Comparison of ENCODE assay signal across 8 cellular contexts in the genomic region with DNA sequence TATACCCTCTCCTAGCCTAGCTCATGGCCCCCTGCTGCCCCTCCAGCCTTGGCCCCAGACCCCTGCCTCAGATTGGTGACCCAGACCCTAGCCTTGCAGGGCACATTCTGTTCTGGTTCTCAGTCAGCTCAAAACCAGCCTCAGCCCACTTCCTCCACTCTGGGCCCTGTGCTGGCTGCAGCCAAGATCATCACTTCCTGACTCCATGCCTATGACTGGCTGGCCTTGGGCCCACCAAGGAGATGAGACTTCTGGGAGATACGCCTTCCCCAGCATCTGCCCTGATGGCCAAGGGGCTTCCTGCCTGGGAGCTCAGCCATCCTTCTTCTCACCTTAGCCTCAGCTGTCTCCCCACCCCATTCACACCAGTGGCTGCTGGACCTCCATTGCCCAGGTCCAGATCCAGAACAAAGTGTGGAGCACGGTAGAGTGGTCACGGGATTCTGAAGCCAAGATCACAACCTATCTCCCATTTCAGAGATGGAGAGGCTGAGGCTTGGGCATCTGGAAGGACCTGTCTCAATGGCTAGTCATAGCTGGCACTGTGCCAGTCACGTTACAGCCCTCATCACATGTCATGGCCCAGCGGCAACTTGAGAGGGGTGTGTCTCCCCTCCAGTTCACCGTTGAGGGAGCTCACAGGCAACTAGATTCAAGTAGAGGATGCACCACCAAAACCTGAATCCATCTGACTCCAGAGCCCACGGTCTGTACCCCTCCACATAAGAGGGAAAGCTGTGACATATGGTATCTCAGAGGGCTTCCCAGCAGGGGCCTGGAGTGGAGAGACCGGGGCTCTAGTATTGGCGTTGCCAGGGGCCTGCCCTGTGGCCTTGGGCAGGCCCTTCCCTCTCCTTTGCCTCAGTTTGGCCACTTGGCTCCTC. TPM values are rescaled to one million over a fixed set of nuclear protein-coding genes. Genes with fewer than 3 reads are reported as not detected.
DNase-seq lines count a peak whose midpoint lies in the region; ATAC-seq and TF ChIP-seq lines count a peak whose summit lies in the region.

No MANE protein-coding gene starts in this region.

- H3K4me1 Mint-ChIP-seq in CD14-positive monocyte (peaks cover 28% of the 10 kb centered on the region), progenitor cell of endocrine pancreas (ENCODE audit: low read depth) (peaks cover 4% of the 10 kb centered on the region)
- peaks cover 16% of the 10 kb centered on the region for H3K4me1 Mint-ChIP-seq in stimulated activated naive CD8-positive, alpha-beta T cell treated with anti-CD3 and anti-CD28 coated beads, Interleukin-15, Interleukin-2, amounts not matched to agents 100 ng/mL and 50 ng/mL, for 24 hours (ENCODE audit: low read depth)

- intact Hi-C loops in CD14-positive monocyte (cut with micrococcal nuclease): no loop called here
- intact Hi-C loops in Right ventricle myocardium superior (cut with DNase I): no loop called here

- H3K9me3 Mint-ChIP-seq in CD14-positive monocyte (no peaks in the 10 kb centered on the region), progenitor cell of endocrine pancreas (ENCODE audit: low read depth) (no peaks in the 10 kb centered on the region)
- H3K9me3 Mint-ChIP-seq in stimulated activated naive CD8-positive, alpha-beta T cell treated with anti-CD3 and anti-CD28 coated beads, Interleukin-15, Interleukin-2, amounts not matched to agents 100 ng/mL and 50 ng/mL, for 24 hours: no peaks in the 10 kb centered on the region

- H3K27ac Mint-ChIP-seq in CD14-positive monocyte (peak overlapping the region in 6 of 7 donors; percentile 12 to 90 (median 78)), progenitor cell of endocrine pancreas (no peak overlapping the region)
- H3K27ac Mint-ChIP-seq in stimulated activated naive CD8-positive, alpha-beta T cell treated with anti-CD3 and anti-CD28 coated beads, Interleukin-15, Interleukin-2, amounts not matched to agents 100 ng/mL and 50 ng/mL, for 24 hours: peak overlapping the region; percentile 53

- DNase-seq in CD14-positive monocyte (ENCODE audit: low spot score) (peak; percentile 58), HUDEP-2 (lab: John Stamatoyannopoulos, UW; ENCODE audit: unreplicated experiment in 76 of 76) (peak in 73 of 76 experiments; percentile 14 to 85 (median 70)), UCSD-AML1 (lab: John Stamatoyannopoulos, UW; ENCODE audit: unreplicated experiment) (peak; percentile 73), Right ventricle myocardium superior (peak; percentile 71), progenitor cell of endocrine pancreas (ENCODE audit: low spot score, unreplicated experiment) (no peak)

- TF ChIP-seq CTCF in CD14-positive monocyte (IDR thresholded peaks at IDR 0.05): no peak
- no peak for TF ChIP-seq CTCF in progenitor cell of endocrine pancreas (IDR thresholded peaks at IDR 0.05; ENCODE audit: unreplicated experiment)

- H3K4me3 Mint-ChIP-seq in CD14-positive monocyte (no peak overlapping the region), progenitor cell of endocrine pancreas (ENCODE audit: low read depth) (no peak overlapping the region)
- H3K4me3 Mint-ChIP-seq in stimulated activated naive CD8-positive, alpha-beta T cell treated with anti-CD3 and anti-CD28 coated beads, Interleukin-15, Interleukin-2, amounts not matched to agents 100 ng/mL and 50 ng/mL, for 24 hours: no peak overlapping the region

- ATAC-seq in Right ventricle myocardium superior (ENCODE audit: poor library complexity) (no peak), GM21737 (IDR thresholded peaks at IDR 0.05; ENCODE audit: unreplicated experiment) (no peak), GM21367 (IDR thresholded peaks at IDR 0.05; ENCODE audit: unreplicated experiment) (no peak)

- H3K27me3 Mint-ChIP-seq in CD14-positive monocyte (ENCODE audit: low read depth in 3 of 3) (peaks cover 0 to 3% (median 0%) of the 10 kb centered on the region in 3 donors), progenitor cell of endocrine pancreas (no peaks in the 10 kb centered on the region)
- H3K27me3 Mint-ChIP-seq in stimulated activated naive CD8-positive, alpha-beta T cell treated with anti-CD3 and anti-CD28 coated beads, Interleukin-15, Interleukin-2, amounts not matched to agents 100 ng/mL and 50 ng/mL, for 24 hours: no peaks in the 10 kb centered on the region

- H3K36me3 Mint-ChIP-seq in CD14-positive monocyte: peaks cover 13 to 22% of the 10 kb centered on the region in 2 donors
- H3K36me3 Mint-ChIP-seq in stimulated activated naive CD8-positive, alpha-beta T cell treated with anti-CD3 and anti-CD28 coated beads, Interleukin-15, Interleukin-2, amounts not matched to agents 100 ng/mL and 50 ng/mL, for 24 hours (ENCODE audit: low read depth): no peaks in the 10 kb centered on the region
- no peaks in the 10 kb centered on the region for H3K36me3 Mint-ChIP-seq in progenitor cell of endocrine pancreas (ENCODE audit: insufficient read depth)

RNA-seq across cellular contexts. Expression of a gene that starts 43.0 kb away (rescaled TPM):
- polyA plus RNA-seq in CD14-positive monocyte: under 1 TPM in 1 of 2 donors, not detected in 1; 0.33 TPM
- 0.48 TPM for total RNA-seq in Right ventricle myocardium superior
- total RNA-seq in progenitor cell of endocrine pancreas: 0.55 and 1.2 TPM in 2 replicates

RNA-seq across cellular contexts. Expression of a gene that starts 49.7 kb away (rescaled TPM):
- 1 to 10 TPM; 4.9 to 7.6 TPM for polyA plus RNA-seq in CD14-positive monocyte
- total RNA-seq in Right ventricle myocardium superior (6.5 TPM), progenitor cell of endocrine pancreas (32.4 and 33.1 TPM in 2 replicates)
